In genomic region chr1:230708631-230709580, GRCh38 we compare ENCODE assay signal across 1 cellular context.
TF ChIP-seq lines count a peak whose summit lies in the region.

No MANE protein-coding gene starts in this region.

TF ChIP-seq in HepG2, 621 proteins besides CTCF, POLR2A, EP300 and RAD21 (continued from another document and continues in another):
- TF ChIP-seq MNT (IDR thresholded peaks at IDR 0.05) (peak; percentile 93), TCF7 (IDR thresholded peaks at IDR 0.05; ENCODE audit: low read depth) (peak; percentile 83), ELK4 (CRISPR knock-in tag; IDR thresholded peaks at IDR 0.05; ENCODE audit: borderline replicate concordance) (no peak), NCOA1 (CRISPR knock-in tag; IDR thresholded peaks at IDR 0.05) (peak; percentile 88; the same call in 1 of the 2 replicates), ZNF772 (CRISPR knock-in tag; IDR thresholded peaks at IDR 0.05) (peak; percentile 96), TSC22D2 (CRISPR knock-in tag; IDR thresholded peaks at IDR 0.05; ENCODE audit: borderline replicate concordance) (no peak), CBX5 (CRISPR knock-in tag; IDR thresholded peaks at IDR 0.05; ENCODE audit: borderline replicate concordance) (peak; percentile 89; the same call in 1 of the 2 replicates), CREBL2 (CRISPR knock-in tag; IDR thresholded peaks at IDR 0.05; ENCODE audit: borderline replicate concordance) (no peak), GMEB1 (CRISPR knock-in tag; IDR thresholded peaks at IDR 0.05; ENCODE audit: borderline replicate concordance) (peak; percentile 64), MIXL1 (CRISPR knock-in tag; IDR thresholded peaks at IDR 0.05) (no peak), TFDP1 (CRISPR knock-in tag; IDR thresholded peaks at IDR 0.05; ENCODE audit: borderline replicate concordance) (peak; percentile 81; the same call in 1 of the 2 replicates), ZNF777 (CRISPR knock-in tag; IDR thresholded peaks at IDR 0.05) (no peak; the same call in 1 of the 2 replicates), RARG (CRISPR knock-in tag; IDR thresholded peaks at IDR 0.05; ENCODE audit: low read depth) (no peak), SMAD1 (CRISPR knock-in tag; IDR thresholded peaks at IDR 0.05; ENCODE audit: borderline replicate concordance, low read depth) (peak; percentile 84; the same call in 1 of the 2 replicates), KDM5B (CRISPR knock-in tag; IDR thresholded peaks at IDR 0.05; ENCODE audit: borderline replicate concordance) (peak; percentile 79; the same call in 1 of the 2 replicates), ZNF263 (CRISPR knock-in tag; IDR thresholded peaks at IDR 0.05) (peak; percentile 72), HNRNPK (IDR thresholded peaks at IDR 0.05; ENCODE audit: low read depth, low read length, poor library complexity, severe bottlenecking) (no peak), SNAPC2 (CRISPR knock-in tag; IDR thresholded peaks at IDR 0.05) (peak; percentile 70; the same call in 1 of the 2 replicates), HNF4G (IDR thresholded peaks at IDR 0.05; ENCODE audit: borderline replicate concordance, low read depth, low read length) (peak; percentile 96), HNF4G (CRISPR knock-in tag; IDR thresholded peaks at IDR 0.05; ENCODE audit: borderline replicate concordance, low read depth) (peak; percentile 98), YY1 (IDR thresholded peaks at IDR 0.05; ENCODE audit: insufficient read depth, insufficient replicate concordance, low read depth, low read length) (peak; percentile 66), TP53 (CRISPR knock-in tag; conservative IDR thresholded peaks at IDR 0.05) (0 out of 2 replicates have a peak, but pooled peaks have one; percentile 23), PAX8 (CRISPR knock-in tag; IDR thresholded peaks at IDR 0.05; ENCODE audit: borderline replicate concordance) (no peak; the same call in 1 of the 2 replicates), ZNF891 (CRISPR knock-in tag; IDR thresholded peaks at IDR 0.05) (no peak), KDM2A (CRISPR knock-in tag; IDR thresholded peaks at IDR 0.05; ENCODE audit: borderline replicate concordance, low read depth) (peak; percentile 83), RFX1 (IDR thresholded peaks at IDR 0.05) (no peak), EZH2 (conservative IDR thresholded peaks at IDR 0.05; ENCODE audit: low read depth, low read length) (no peak), ZNF552 (CRISPR knock-in tag; IDR thresholded peaks at IDR 0.05; ENCODE audit: borderline replicate concordance) (no peak), ELF4 (CRISPR knock-in tag; IDR thresholded peaks at IDR 0.05; ENCODE audit: borderline replicate concordance) (peak; percentile 82; the same call in 1 of the 2 replicates), BCL3 (CRISPR knock-in tag; IDR thresholded peaks at IDR 0.05) (peak; percentile 30; the same call in 1 of the 2 replicates), SIN3A (IDR thresholded peaks at IDR 0.05; ENCODE audit: borderline replicate concordance, low read depth, low read length) (peak; percentile 93), LCORL (IDR thresholded peaks at IDR 0.05) (no peak), LCORL (CRISPR knock-in tag; IDR thresholded peaks at IDR 0.05) (peak; percentile 91), ZKSCAN8 (CRISPR knock-in tag; IDR thresholded peaks at IDR 0.05; ENCODE audit: borderline replicate concordance) (0 out of 2 replicates have a peak, but pooled peaks have one; percentile 42), SOX13 (IDR thresholded peaks at IDR 0.05) (peak; percentile 89; the same call in 1 of the 2 replicates), SOX13 (CRISPR knock-in tag; conservative IDR thresholded peaks at IDR 0.05 in 1 of 2, IDR thresholded peaks at IDR 0.05 in 1 of 2) (peak in 1 of 2 experiments; percentile 93; a peak in 2 of 4 replicates), ZC3H13 (CRISPR knock-in tag; IDR thresholded peaks at IDR 0.05) (peak; percentile 98), MXD1 (CRISPR knock-in tag; IDR thresholded peaks at IDR 0.05) (peak; percentile 93), GABPA (IDR thresholded peaks at IDR 0.05; ENCODE audit: low read depth, low read length) (no peak), GABPA (CRISPR knock-in tag; IDR thresholded peaks at IDR 0.05; ENCODE audit: low read depth) (peak; percentile 78), SALL1 (CRISPR knock-in tag; IDR thresholded peaks at IDR 0.05) (peak; percentile 98), KAT2B (IDR thresholded peaks at IDR 0.05; ENCODE audit: borderline replicate concordance, low read depth, low read length) (no peak), SALL2 (CRISPR knock-in tag; IDR thresholded peaks at IDR 0.05) (peak; percentile 88), ZNF431 (CRISPR knock-in tag; IDR thresholded peaks at IDR 0.05; ENCODE audit: borderline replicate concordance, low read depth) (peak; percentile 36; the same call in 1 of the 2 replicates), PLRG1 (conservative IDR thresholded peaks at IDR 0.05) (no peak)
- TF ChIP-seq, protein P1, sequence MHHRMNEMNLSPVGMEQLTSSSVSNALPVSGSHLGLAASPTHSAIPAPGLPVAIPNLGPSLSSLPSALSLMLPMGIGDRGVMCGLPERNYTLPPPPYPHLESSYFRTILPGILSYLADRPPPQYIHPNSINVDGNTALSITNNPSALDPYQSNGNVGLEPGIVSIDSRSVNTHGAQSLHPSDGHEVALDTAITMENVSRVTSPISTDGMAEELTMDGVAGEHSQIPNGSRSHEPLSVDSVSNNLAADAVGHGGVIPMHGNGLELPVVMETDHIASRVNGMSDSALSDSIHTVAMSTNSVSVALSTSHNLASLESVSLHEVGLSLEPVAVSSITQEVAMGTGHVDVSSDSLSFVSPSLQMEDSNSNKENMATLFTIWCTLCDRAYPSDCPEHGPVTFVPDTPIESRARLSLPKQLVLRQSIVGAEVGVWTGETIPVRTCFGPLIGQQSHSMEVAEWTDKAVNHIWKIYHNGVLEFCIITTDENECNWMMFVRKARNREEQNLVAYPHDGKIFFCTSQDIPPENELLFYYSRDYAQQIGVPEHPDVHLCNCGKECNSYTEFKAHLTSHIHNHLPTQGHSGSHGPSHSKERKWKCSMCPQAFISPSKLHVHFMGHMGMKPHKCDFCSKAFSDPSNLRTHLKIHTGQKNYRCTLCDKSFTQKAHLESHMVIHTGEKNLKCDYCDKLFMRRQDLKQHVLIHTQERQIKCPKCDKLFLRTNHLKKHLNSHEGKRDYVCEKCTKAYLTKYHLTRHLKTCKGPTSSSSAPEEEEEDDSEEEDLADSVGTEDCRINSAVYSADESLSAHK (CRISPR knock-in tag; IDR thresholded peaks at IDR 0.05; ENCODE audit: borderline replicate concordance): no peak
- TF ChIP-seq, protein P2, sequence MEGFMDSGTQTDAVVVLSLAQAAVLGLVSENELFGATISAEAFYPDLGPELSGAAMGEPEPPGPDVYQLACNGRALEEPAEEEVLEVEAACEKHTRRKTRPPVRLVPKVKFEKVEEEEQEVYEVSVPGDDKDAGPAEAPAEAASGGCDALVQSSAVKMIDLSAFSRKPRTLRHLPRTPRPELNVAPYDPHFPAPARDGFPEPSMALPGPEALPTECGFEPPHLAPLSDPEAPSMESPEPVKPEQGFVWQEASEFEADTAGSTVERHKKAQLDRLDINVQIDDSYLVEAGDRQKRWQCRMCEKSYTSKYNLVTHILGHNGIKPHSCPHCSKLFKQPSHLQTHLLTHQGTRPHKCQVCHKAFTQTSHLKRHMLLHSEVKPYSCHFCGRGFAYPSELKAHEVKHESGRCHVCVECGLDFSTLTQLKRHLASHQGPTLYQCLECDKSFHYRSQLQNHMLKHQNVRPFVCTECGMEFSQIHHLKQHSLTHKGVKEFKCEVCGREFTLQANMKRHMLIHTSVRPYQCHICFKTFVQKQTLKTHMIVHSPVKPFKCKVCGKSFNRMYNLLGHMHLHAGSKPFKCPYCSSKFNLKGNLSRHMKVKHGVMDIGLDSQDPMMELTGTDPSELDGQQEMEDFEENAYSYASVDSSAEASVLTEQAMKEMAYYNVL (CRISPR knock-in tag; IDR thresholded peaks at IDR 0.05; ENCODE audit: borderline replicate concordance): peak; percentile 88
- TF ChIP-seq, protein P3, sequence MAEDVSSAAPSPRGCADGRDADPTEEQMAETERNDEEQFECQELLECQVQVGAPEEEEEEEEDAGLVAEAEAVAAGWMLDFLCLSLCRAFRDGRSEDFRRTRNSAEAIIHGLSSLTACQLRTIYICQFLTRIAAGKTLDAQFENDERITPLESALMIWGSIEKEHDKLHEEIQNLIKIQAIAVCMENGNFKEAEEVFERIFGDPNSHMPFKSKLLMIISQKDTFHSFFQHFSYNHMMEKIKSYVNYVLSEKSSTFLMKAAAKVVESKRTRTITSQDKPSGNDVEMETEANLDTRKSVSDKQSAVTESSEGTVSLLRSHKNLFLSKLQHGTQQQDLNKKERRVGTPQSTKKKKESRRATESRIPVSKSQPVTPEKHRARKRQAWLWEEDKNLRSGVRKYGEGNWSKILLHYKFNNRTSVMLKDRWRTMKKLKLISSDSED (CRISPR knock-in tag; IDR thresholded peaks at IDR 0.05): 0 out of 2 replicates have a peak, but pooled peaks have one; percentile 83
- TF ChIP-seq, protein P4, sequence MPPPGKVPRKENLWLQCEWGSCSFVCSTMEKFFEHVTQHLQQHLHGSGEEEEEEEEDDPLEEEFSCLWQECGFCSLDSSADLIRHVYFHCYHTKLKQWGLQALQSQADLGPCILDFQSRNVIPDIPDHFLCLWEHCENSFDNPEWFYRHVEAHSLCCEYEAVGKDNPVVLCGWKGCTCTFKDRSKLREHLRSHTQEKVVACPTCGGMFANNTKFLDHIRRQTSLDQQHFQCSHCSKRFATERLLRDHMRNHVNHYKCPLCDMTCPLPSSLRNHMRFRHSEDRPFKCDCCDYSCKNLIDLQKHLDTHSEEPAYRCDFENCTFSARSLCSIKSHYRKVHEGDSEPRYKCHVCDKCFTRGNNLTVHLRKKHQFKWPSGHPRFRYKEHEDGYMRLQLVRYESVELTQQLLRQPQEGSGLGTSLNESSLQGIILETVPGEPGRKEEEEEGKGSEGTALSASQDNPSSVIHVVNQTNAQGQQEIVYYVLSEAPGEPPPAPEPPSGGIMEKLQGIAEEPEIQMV (CRISPR knock-in tag; IDR thresholded peaks at IDR 0.05; ENCODE audit: low read depth): peak; percentile 78; the same call in 1 of the 2 replicates
